ENCODE assay signal across 21 cellular contexts in genomic region chr12:117507547-117507946, GRCh38.
DNase-seq lines count a peak whose midpoint lies in the region; ATAC-seq and TF ChIP-seq lines count a peak whose summit lies in the region.
"Had no signal": no experiment of that assay in that cellular context is flagged by ENCODE, and none has a peak within 500 bp of the region (broad histone marks: within the 10 kb centered on the region; RNA-seq: fewer than 3 reads in every experiment).

No MANE protein-coding gene starts in this region.

- H3K4me1 Mint-ChIP-seq in CD8-positive, alpha-beta T cell (ENCODE audit: low read depth): no peaks in the 10 kb centered on the region
- H3K4me1 Mint-ChIP-seq: activated naive CD8-positive, alpha-beta T cell treated with anti-CD3 and anti-CD28 coated beads, Interleukin-2, amount 10 ng/mL, durations not matched to agents 7 days and 5 days; brain; natural killer cell had no signal

- H3K36me3 ChIP-seq in mucosa of descending colon (ENCODE audit: low read depth): no peaks in the 10 kb centered on the region
- no peaks in the 10 kb centered on the region for H3K36me3 ChIP-seq in CD8-positive, alpha-beta T cell (ENCODE audit: insufficient read depth, low read length)
- H3K36me3 ChIP-seq: vagina had no signal

- H3K36me3 Mint-ChIP-seq in CD8-positive, alpha-beta T cell: no peaks in the 10 kb centered on the region
- H3K36me3 Mint-ChIP-seq: activated naive CD8-positive, alpha-beta T cell treated with anti-CD3 and anti-CD28 coated beads, Interleukin-2, amount 10 ng/mL, durations not matched to agents 7 days and 5 days; brain; natural killer cell had no signal

- TF ChIP-seq POLR2A in lower leg skin (IDR thresholded peaks at IDR 0.05): no peak

- WGBS in lower leg skin, 2 donors: 71 to 75% methylated on average over 3 of the region's 3 CpGs

- no peaks in the 10 kb centered on the region for H3K4me1 ChIP-seq in mucosa of descending colon (ENCODE audit: low read depth)
- no peaks in the 10 kb centered on the region for H3K4me1 ChIP-seq in CD8-positive, alpha-beta T cell (ENCODE audit: insufficient read depth, low read length)
- H3K4me1 ChIP-seq: vagina had no signal

- CTCF ChIA-PET in CD8-positive, alpha-beta T cell (lab: Charles Lee): no interaction called here

- no peaks in the 10 kb centered on the region for H3K27me3 ChIP-seq in CD8-positive, alpha-beta T cell (ENCODE audit: insufficient read depth, low read length)
- H3K27me3 ChIP-seq: vagina had no signal

- ATAC-seq in mucosa of descending colon (peak; percentile 31), GM18520 (IDR thresholded peaks at IDR 0.05; ENCODE audit: unreplicated experiment) (no peak)
- no peak for ATAC-seq in CD8-positive, alpha-beta T cell
- ATAC-seq: natural killer cell had no signal

- TF ChIP-seq CTCF in mucosa of descending colon (IDR thresholded peaks at IDR 0.05): no peak
- TF ChIP-seq CTCF in lower leg skin (IDR thresholded peaks at IDR 0.05): no peak
- no peak for TF ChIP-seq CTCF in CD8-positive, alpha-beta T cell (IDR thresholded peaks at IDR 0.05)

- no peak overlapping the region for H3K27ac ChIP-seq in CD8-positive, alpha-beta T cell (ENCODE audit: low read depth, low read length)
- H3K27ac ChIP-seq: coronary artery, hepatocyte, vagina had no signal

- H3K4me3 ChIP-seq in mucosa of descending colon: no peak overlapping the region
- H3K4me3 ChIP-seq in lower leg skin (ENCODE audit: low read depth, poor library complexity, severe bottlenecking): no peak overlapping the region
- no peak overlapping the region for H3K4me3 ChIP-seq in CD8-positive, alpha-beta T cell (ENCODE audit: low read depth, low read length)
- H3K4me3 ChIP-seq: coronary artery, hepatocyte, smooth muscle cell, vagina had no signal

- H3K27me3 Mint-ChIP-seq in CD8-positive, alpha-beta T cell (ENCODE audit: low read depth): peaks cover 11% of the 10 kb centered on the region

- H3K27ac Mint-ChIP-seq in CD8-positive, alpha-beta T cell: no peak overlapping the region
- H3K27ac Mint-ChIP-seq: activated naive CD8-positive, alpha-beta T cell treated with anti-CD3 and anti-CD28 coated beads, Interleukin-2, amount 10 ng/mL, durations not matched to agents 7 days and 5 days; brain; natural killer cell had no signal

- H3K9me3 ChIP-seq in mucosa of descending colon: no peaks in the 10 kb centered on the region
- H3K9me3 ChIP-seq in CD8-positive, alpha-beta T cell (ENCODE audit: low read length): no peaks in the 10 kb centered on the region
- H3K9me3 ChIP-seq: vagina had no signal

- POLR2A ChIA-PET in CD8-positive, alpha-beta T cell (lab: Charles Lee): no interaction called here

- peak; percentile 59 for DNase-seq in DMS53 (lab: John Stamatoyannopoulos, UW)
- DNase-seq in NCI-H1417 (lab: John Stamatoyannopoulos, UW): peak; percentile 44 to 97 (median 87)
- DNase-seq in NCI-H526 treated with DMSO at 0.1 percent for 48 hours (lab: John Stamatoyannopoulos, UW): peak; percentile 71
- no peak for DNase-seq in mucosa of descending colon
- no peak for DNase-seq in lower leg skin (ENCODE audit: low spot score in 2 of 2)
- no peak for DNase-seq in CD8-positive, alpha-beta T cell
- DNase-seq: activated CD4-positive, alpha-beta T cell treated with anti-CD3 and anti-CD28 coated beads for 1 hour; activated naive CD8-positive, alpha-beta T cell treated with anti-CD3 and anti-CD28 coated beads, Interleukin-2, amount 10 ng/mL, durations not matched to agents 7 days and 5 days; Kasumi-1; mesenchymal stem cell; natural killer cell; NCI-H2227 treated with DMSO at 0.1 percent for 48 hours; posterior cingulate gyrus; stimulated activated CD4-positive, alpha-beta T cell treated with anti-CD3 and anti-CD28 coated beads, Interleukin-4, amount 100 ng/mL, for 4 hours; substantia nigra had no signal

- H3K4me3 Mint-ChIP-seq in CD8-positive, alpha-beta T cell: no peak overlapping the region
- H3K4me3 Mint-ChIP-seq: activated naive CD8-positive, alpha-beta T cell treated with anti-CD3 and anti-CD28 coated beads, Interleukin-2, amount 10 ng/mL, durations not matched to agents 7 days and 5 days; brain; natural killer cell had no signal

- intact Hi-C loops in mucosa of descending colon (cut with DNase I, micrococcal nuclease): no loop called here
- intact Hi-C loops in lower leg skin (cut with DNase I; ENCODE audit: low total_unique reads): no loop called here
- intact Hi-C loops in CD8-positive, alpha-beta T cell (cut with DNase I, micrococcal nuclease): no loop called here

- no peaks in the 10 kb centered on the region for H3K9me3 Mint-ChIP-seq in CD8-positive, alpha-beta T cell
- H3K9me3 Mint-ChIP-seq: activated naive CD8-positive, alpha-beta T cell treated with anti-CD3 and anti-CD28 coated beads, Interleukin-2, amount 10 ng/mL, durations not matched to agents 7 days and 5 days had no signal

Comparison
In these comparisons a context has a peak if more than half of its experiments do, and no peak if none do; other contexts are left out.
1. DNase-seq: peak in DMS53 (single experiment), NCI-H1417 (3 of 3) and NCI-H526 treated with DMSO at 0.1 percent for 48 hours (single experiment); none in mucosa of descending colon (0 of 3), lower leg skin (0 of 2) and CD8-positive, alpha-beta T cell (0 of 7).